Comparison of ENCODE assay signal across 1 cellular context in the genomic region with DNA sequence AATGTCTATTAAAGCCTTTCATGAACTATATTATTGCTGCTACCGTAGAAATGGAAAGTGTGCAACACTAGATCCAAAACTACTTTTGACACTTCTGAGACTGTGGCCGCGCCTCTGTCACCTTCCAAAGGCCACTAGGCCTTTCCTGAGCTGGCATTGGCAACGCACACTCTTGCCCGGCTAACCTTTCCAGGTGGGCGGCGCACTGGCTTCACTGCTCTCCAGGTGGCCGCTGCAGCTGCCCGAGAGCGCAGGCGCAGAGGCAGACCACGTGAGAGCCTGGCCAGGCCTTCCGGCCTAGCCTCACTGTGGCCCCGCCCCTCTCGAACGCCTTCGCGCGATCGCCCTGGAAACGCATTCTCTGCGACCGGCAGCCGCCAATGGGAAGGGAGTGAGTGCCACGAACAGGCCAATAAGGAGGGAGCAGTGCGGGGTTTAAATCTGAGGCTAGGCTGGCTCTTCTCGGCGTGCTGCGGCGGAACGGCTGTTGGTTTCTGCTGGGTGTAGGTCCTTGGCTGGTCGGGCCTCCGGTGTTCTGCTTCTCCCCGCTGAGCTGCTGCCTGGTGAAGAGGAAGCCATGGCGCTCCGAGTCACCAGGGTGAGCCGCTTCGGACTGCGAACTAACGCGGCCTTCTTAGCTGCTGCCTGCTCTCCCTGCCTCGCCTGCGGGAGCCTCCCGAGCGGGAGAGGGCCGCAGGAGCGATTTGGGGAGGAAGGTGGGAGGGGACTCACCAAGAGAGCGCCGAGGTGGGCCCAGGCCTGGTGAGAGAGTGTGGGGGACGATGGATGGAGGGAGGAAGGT.
TF ChIP-seq lines count a peak whose summit lies in the region.

TSS of gene CCNB1 (plus strand) at position 465 of the 802 bp plus-strand sequence. CDS start at position 578, 113 bp downstream.

TF ChIP-seq in K562, 482 proteins besides CTCF, POLR2A, EP300 and RAD21 (continued from another document and continues in another):
- TF ChIP-seq, protein P1, sequence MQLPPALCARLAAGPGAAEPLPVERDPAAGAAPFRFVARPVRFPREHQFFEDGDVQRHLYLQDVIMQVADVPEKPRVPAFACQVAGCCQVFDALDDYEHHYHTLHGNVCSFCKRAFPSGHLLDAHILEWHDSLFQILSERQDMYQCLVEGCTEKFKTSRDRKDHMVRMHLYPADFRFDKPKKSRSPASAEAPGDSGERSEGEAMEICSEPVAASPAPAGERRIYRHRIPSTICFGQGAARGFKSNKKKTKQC (CRISPR knock-in tag; IDR thresholded peaks at IDR 0.05) = 0 out of 2 replicates have a peak, but pooled peaks have one; percentile 45
- TF ChIP-seq SMAD1 (IDR thresholded peaks at IDR 0.05; ENCODE audit: low read depth, low read length, partially characterized antibody) (no peak), SREBF2 (CRISPR knock-in tag; IDR thresholded peaks at IDR 0.05) (no peak), CREBBP (IDR thresholded peaks at IDR 0.05; ENCODE audit: low read depth, low read length) (no peak), ZNF134 (CRISPR knock-in tag; conservative IDR thresholded peaks at IDR 0.05) (no peak), NCOA4 (IDR thresholded peaks at IDR 0.05; ENCODE audit: partially characterized antibody) (no peak), YY1 (IDR thresholded peaks at IDR 0.05; ENCODE audit: borderline replicate concordance in 1 of 3, control insufficient read depth in 1 of 3, extremely low read depth in 1 of 3, insufficient read depth in 3 of 3, insufficient read length in 1 of 3, insufficient replicate concordance in 2 of 3, low read depth in 1 of 3, low read length in 2 of 3) (peak in 2 of 3 experiments; percentile 24 to 65), ILF3 (IDR thresholded peaks at IDR 0.05; ENCODE audit: borderline replicate concordance) (no peak), ZNF785 (CRISPR knock-in tag; IDR thresholded peaks at IDR 0.05) (no peak), TAF1 (IDR thresholded peaks at IDR 0.05; ENCODE audit: control insufficient read depth, extremely low read depth, insufficient read depth, low read length, severe bottlenecking) (peak; percentile 66), HMG20B (CRISPR knock-in tag; IDR thresholded peaks at IDR 0.05) (no peak), ESRRB (CRISPR knock-in tag; IDR thresholded peaks at IDR 0.05; ENCODE audit: borderline replicate concordance) (no peak), NFIX (CRISPR knock-in tag; IDR thresholded peaks at IDR 0.05; ENCODE audit: low read depth) (no peak), JUNB (CRISPR knock-in tag; conservative IDR thresholded peaks at IDR 0.05) (no peak), SMARCE1 (IDR thresholded peaks at IDR 0.05) (no peak; the same call in 1 of the 2 replicates), ZKSCAN3 (CRISPR knock-in tag; IDR thresholded peaks at IDR 0.05) (no peak), OTX1 (CRISPR knock-in tag; IDR thresholded peaks at IDR 0.05) (no peak), RNF219 (CRISPR knock-in tag; IDR thresholded peaks at IDR 0.05) (no peak), SMARCC2 (IDR thresholded peaks at IDR 0.05; ENCODE audit: low read depth) (no peak), HDAC3 (IDR thresholded peaks at IDR 0.05; ENCODE audit: borderline replicate concordance, partially characterized antibody) (no peak), ZBTB17 (CRISPR knock-in tag; IDR thresholded peaks at IDR 0.05) (no peak), ZNF311 (CRISPR knock-in tag; IDR thresholded peaks at IDR 0.05) (no peak), SIRT6 (IDR thresholded peaks at IDR 0.05; ENCODE audit: low read depth, low read length) (no peak), SRF (CRISPR knock-in tag; IDR thresholded peaks at IDR 0.05) (peak in 1 of 2 experiments; percentile 16; a peak in 1 of 4 replicates), NFATC3 (IDR thresholded peaks at IDR 0.05) (no peak), TARDBP (IDR thresholded peaks at IDR 0.05) (no peak), NR4A1 (CRISPR knock-in tag; IDR thresholded peaks at IDR 0.05) (no peak), NR4A1 (tag; IDR thresholded peaks at IDR 0.05) (no peak), PTTG1 (tag; IDR thresholded peaks at IDR 0.05; ENCODE audit: low read depth) (no peak), MAZ (CRISPR knock-in tag; conservative IDR thresholded peaks at IDR 0.05 in 1 of 2, IDR thresholded peaks at IDR 0.05 in 1 of 2) (peak in 1 of 2 experiments; percentile 87; a peak in 3 of 4 replicates), TGIF2 (CRISPR knock-in tag; IDR thresholded peaks at IDR 0.05) (no peak; the same call in 1 of the 2 replicates), GTF2B (IDR thresholded peaks at IDR 0.05; ENCODE audit: extremely low read depth, insufficient read length) (peak; percentile 36), FUS (optimal IDR thresholded peaks at IDR 0.05; ENCODE audit: low read depth, low read length) (no peak), CTCFL (IDR thresholded peaks at IDR 0.05; ENCODE audit: borderline replicate concordance, insufficient read depth, low read depth, low read length, poor library complexity, severe bottlenecking) (peak; percentile 38), FOXK1 (CRISPR knock-in tag; IDR thresholded peaks at IDR 0.05; ENCODE audit: borderline replicate concordance) (peak; percentile 16; the same call in 1 of the 2 replicates), POLR3A (IDR thresholded peaks at IDR 0.05; ENCODE audit: borderline replicate concordance, extremely low read depth, insufficient read depth, insufficient read length) (no peak), ZNF655 (CRISPR knock-in tag; IDR thresholded peaks at IDR 0.05) (no peak), ZNF263 (CRISPR knock-in tag; IDR thresholded peaks at IDR 0.05; ENCODE audit: borderline replicate concordance) (peak; percentile 73)
- TF ChIP-seq, protein P2, sequence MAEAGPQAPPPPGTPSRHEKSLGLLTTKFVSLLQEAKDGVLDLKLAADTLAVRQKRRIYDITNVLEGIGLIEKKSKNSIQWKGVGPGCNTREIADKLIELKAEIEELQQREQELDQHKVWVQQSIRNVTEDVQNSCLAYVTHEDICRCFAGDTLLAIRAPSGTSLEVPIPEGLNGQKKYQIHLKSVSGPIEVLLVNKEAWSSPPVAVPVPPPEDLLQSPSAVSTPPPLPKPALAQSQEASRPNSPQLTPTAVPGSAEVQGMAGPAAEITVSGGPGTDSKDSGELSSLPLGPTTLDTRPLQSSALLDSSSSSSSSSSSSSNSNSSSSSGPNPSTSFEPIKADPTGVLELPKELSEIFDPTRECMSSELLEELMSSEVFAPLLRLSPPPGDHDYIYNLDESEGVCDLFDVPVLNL (CRISPR knock-in tag; IDR thresholded peaks at IDR 0.05; ENCODE audit: low read depth) = peak; percentile 92
- TF ChIP-seq, protein P3, sequence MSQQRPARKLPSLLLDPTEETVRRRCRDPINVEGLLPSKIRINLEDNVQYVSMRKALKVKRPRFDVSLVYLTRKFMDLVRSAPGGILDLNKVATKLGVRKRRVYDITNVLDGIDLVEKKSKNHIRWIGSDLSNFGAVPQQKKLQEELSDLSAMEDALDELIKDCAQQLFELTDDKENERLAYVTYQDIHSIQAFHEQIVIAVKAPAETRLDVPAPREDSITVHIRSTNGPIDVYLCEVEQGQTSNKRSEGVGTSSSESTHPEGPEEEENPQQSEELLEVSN (IDR thresholded peaks at IDR 0.05; ENCODE audit: borderline replicate concordance in 1 of 2, extremely low read depth in 1 of 2, insufficient read depth in 1 of 2, insufficient read length in 1 of 2, low read depth in 1 of 2, low read length in 1 of 2, poor library complexity in 1 of 2, severe bottlenecking in 1 of 2) = peak; percentile 66 to 89
- TF ChIP-seq, protein P4, sequence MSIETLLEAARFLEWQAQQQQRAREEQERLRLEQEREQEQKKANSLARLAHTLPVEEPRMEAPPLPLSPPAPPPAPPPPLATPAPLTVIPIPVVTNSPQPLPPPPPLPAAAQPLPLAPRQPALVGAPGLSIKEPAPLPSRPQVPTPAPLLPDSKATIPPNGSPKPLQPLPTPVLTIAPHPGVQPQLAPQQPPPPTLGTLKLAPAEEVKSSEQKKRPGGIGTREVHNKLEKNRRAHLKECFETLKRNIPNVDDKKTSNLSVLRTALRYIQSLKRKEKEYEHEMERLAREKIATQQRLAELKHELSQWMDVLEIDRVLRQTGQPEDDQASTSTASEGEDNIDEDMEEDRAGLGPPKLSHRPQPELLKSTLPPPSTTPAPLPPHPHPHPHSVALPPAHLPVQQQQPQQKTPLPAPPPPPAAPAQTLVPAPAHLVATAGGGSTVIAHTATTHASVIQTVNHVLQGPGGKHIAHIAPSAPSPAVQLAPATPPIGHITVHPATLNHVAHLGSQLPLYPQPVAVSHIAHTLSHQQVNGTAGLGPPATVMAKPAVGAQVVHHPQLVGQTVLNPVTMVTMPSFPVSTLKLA (conservative IDR thresholded peaks at IDR 0.05) = peak; percentile 94 to 97
- TF ChIP-seq, protein P5, sequence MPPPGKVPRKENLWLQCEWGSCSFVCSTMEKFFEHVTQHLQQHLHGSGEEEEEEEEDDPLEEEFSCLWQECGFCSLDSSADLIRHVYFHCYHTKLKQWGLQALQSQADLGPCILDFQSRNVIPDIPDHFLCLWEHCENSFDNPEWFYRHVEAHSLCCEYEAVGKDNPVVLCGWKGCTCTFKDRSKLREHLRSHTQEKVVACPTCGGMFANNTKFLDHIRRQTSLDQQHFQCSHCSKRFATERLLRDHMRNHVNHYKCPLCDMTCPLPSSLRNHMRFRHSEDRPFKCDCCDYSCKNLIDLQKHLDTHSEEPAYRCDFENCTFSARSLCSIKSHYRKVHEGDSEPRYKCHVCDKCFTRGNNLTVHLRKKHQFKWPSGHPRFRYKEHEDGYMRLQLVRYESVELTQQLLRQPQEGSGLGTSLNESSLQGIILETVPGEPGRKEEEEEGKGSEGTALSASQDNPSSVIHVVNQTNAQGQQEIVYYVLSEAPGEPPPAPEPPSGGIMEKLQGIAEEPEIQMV (tag; conservative IDR thresholded peaks at IDR 0.05; ENCODE audit: low read depth) = no peak
- TF ChIP-seq, protein P6, sequence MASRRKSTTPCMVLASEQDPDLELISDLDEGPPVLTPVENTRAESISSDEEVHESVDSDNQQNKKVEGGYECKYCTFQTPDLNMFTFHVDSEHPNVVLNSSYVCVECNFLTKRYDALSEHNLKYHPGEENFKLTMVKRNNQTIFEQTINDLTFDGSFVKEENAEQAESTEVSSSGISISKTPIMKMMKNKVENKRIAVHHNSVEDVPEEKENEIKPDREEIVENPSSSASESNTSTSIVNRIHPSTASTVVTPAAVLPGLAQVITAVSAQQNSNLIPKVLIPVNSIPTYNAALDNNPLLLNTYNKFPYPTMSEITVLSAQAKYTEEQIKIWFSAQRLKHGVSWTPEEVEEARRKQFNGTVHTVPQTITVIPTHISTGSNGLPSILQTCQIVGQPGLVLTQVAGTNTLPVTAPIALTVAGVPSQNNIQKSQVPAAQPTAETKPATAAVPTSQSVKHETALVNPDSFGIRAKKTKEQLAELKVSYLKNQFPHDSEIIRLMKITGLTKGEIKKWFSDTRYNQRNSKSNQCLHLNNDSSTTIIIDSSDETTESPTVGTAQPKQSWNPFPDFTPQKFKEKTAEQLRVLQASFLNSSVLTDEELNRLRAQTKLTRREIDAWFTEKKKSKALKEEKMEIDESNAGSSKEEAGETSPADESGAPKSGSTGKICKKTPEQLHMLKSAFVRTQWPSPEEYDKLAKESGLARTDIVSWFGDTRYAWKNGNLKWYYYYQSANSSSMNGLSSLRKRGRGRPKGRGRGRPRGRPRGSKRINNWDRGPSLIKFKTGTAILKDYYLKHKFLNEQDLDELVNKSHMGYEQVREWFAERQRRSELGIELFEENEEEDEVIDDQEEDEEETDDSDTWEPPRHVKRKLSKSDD (conservative IDR thresholded peaks at IDR 0.05; ENCODE audit: low read length) = no peak
